In genomic region chr4:145481942-145482208, GRCh38 we compare ENCODE assay signal across 8 cellular contexts. TPM values are rescaled to one million over a fixed set of nuclear protein-coding genes. Genes with fewer than 3 reads are reported as not detected.
DNase-seq lines count a peak whose midpoint lies in the region; ATAC-seq and TF ChIP-seq lines count a peak whose summit lies in the region.

No MANE protein-coding gene starts in this region.

- no peaks in the 10 kb centered on the region for H3K9me3 ChIP-seq in osteoblast (ENCODE audit: low read depth, low read length)

- H3K4me3 ChIP-seq in GM08714 (ENCODE audit: low read length), result peak overlapping the region; percentile 97
- H3K4me3 ChIP-seq in epithelial cell of esophagus (ENCODE audit: low read length), result peak overlapping the region; percentile 64
- peak overlapping the region; percentile 89 for H3K4me3 ChIP-seq in osteoblast (ENCODE audit: insufficient read depth, low read length)

- no peak for TF ChIP-seq RAD21 in Ishikawa (IDR thresholded peaks at IDR 0.05; ENCODE audit: low read depth)

- H3K27ac ChIP-seq in osteoblast (ENCODE audit: low read depth, low read length), result peak overlapping the region; percentile 81

- H3K4me1 ChIP-seq in osteoblast (ENCODE audit: insufficient read depth, low read length), result peaks cover 13% of the 10 kb centered on the region

- no peaks in the 10 kb centered on the region for H3K36me3 ChIP-seq in osteoblast (ENCODE audit: insufficient read depth, low read length)

- no peak for TF ChIP-seq EP300 in Ishikawa (IDR thresholded peaks at IDR 0.05; ENCODE audit: borderline replicate concordance)

- peak overlapping the region; percentile 94 for H3K4me2 ChIP-seq in osteoblast (ENCODE audit: insufficient read depth, low read length)

- H3K27me3 ChIP-seq in osteoblast (ENCODE audit: insufficient read depth, low read length), result no peaks in the 10 kb centered on the region

- TF ChIP-seq CTCF in epithelial cell of esophagus (IDR thresholded peaks at IDR 0.05; ENCODE audit: insufficient read depth, low read depth, low read length, missing control alignments) (no peak), osteoblast (IDR thresholded peaks at IDR 0.05; ENCODE audit: extremely low read depth, low read depth, low read length) (no peak)

- H2AFZ ChIP-seq in osteoblast (ENCODE audit: low read length), result peak overlapping the region; percentile 93

- no peak for ATAC-seq in HG03097 (IDR thresholded peaks at IDR 0.05; ENCODE audit: low FRiP score, unreplicated experiment)

- H4K20me1 ChIP-seq in osteoblast (ENCODE audit: insufficient read depth, low read length), result peaks cover 11% of the 10 kb centered on the region

- peaks cover 33% of the 10 kb centered on the region for H3K79me2 ChIP-seq in osteoblast (ENCODE audit: insufficient read depth, low read length)

- no peak for DNase-seq in epithelial cell of esophagus (ENCODE audit: low read depth)
- no peak for DNase-seq in osteoblast (ENCODE audit: insufficient read length, low spot score, missing footprints)
- no peak for DNase-seq in T-helper 9 cell
- no peak for DNase-seq in activated gamma-delta T cell (lab: John Stamatoyannopoulos, UW)
- no peak for DNase-seq in NCI-H2171 treated with DMSO at 0.1 percent for 48 hours (lab: John Stamatoyannopoulos, UW)

TF ChIP-seq in Ishikawa, 13 proteins besides CTCF, POLR2A, EP300 and RAD21:
- TF ChIP-seq ZBTB7A (IDR thresholded peaks at IDR 0.05; ENCODE audit: low read depth) (peak; percentile 55; the same call in 1 of the 2 replicates), TAF1 (IDR thresholded peaks at IDR 0.05; ENCODE audit: low read depth) (0 out of 2 replicates have a peak, but pooled peaks have one; percentile 6)
- TF ChIP-seq, protein P1, sequence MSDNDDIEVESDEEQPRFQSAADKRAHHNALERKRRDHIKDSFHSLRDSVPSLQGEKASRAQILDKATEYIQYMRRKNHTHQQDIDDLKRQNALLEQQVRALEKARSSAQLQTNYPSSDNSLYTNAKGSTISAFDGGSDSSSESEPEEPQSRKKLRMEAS (IDR thresholded peaks at IDR 0.05), result no peak

RNA-seq across cellular contexts. Expression of gene SMAD1, which starts 0.2 kb away (rescaled TPM):
- 30.4 and 33.0 TPM in 2 replicates for total RNA-seq in osteoblast
